In genomic region chr7:27423290-27423689, GRCh38 we compare ENCODE assay signal across 16 cellular contexts.
A peak's percentile ranks its signal among the peaks of the same experiment; 100 is the strongest.
DNase-seq lines count a peak whose midpoint lies in the region; ATAC-seq and TF ChIP-seq lines count a peak whose summit lies in the region.
"Had no signal": no experiment of that assay in that cellular context is flagged by ENCODE, and none has a peak within 500 bp of the region (broad histone marks: within the 10 kb centered on the region; RNA-seq: fewer than 3 reads in every experiment).

No MANE protein-coding gene starts in this region.

- 69 to 78% (median 75%) methylated on average over 8 of the region's 8 CpGs for WGBS in adrenal gland, 4 donors

- H3K4me3 ChIP-seq in adrenal gland (no peak overlapping the region), lower lobe of right lung (no peak overlapping the region)
- H3K4me3 ChIP-seq: GM12878, upper lobe of right lung had no signal

- TF ChIP-seq CTCF in 22Rv1 (IDR thresholded peaks at IDR 0.05): no peak
- no peak for TF ChIP-seq CTCF in adrenal gland (IDR thresholded peaks at IDR 0.05)
- TF ChIP-seq CTCF in lower lobe of right lung (IDR thresholded peaks at IDR 0.05): no peak

- no peaks in the 10 kb centered on the region for H3K27me3 ChIP-seq in adrenal gland
- H3K27me3 ChIP-seq in lower lobe of right lung (ENCODE audit: low read depth): no peaks in the 10 kb centered on the region
- H3K27me3 ChIP-seq: upper lobe of right lung had no signal

- H3K27ac ChIP-seq in 22Rv1 (peak overlapping the region; percentile 14; the same call in 1 of the 2 replicates), adrenal gland (no peak overlapping the region), lower lobe of right lung (no peak overlapping the region)
- H3K27ac ChIP-seq: upper lobe of right lung had no signal

- H3K4me1 ChIP-seq in adrenal gland (replicated peaks in 1 of 2) (peaks cover 0 to 7% of the 10 kb centered on the region in 2 donors), lower lobe of right lung (no peaks in the 10 kb centered on the region)
- H3K4me1 ChIP-seq: upper lobe of right lung had no signal

- ATAC-seq in GM21515 (IDR thresholded peaks at IDR 0.05; ENCODE audit: unreplicated experiment): no peak
- ATAC-seq in lower lobe of right lung: no peak
- no peak for ATAC-seq in HG02623 (IDR thresholded peaks at IDR 0.05; ENCODE audit: unreplicated experiment)
- ATAC-seq: GM12878, upper lobe of right lung had no signal

- H3K9me3 ChIP-seq in adrenal gland (replicated peaks in 1 of 3): no peaks in the 10 kb centered on the region
- H3K9me3 ChIP-seq in lower lobe of right lung: no peaks in the 10 kb centered on the region
- H3K9me3 ChIP-seq: upper lobe of right lung had no signal

- H3K36me3 ChIP-seq in adrenal gland (replicated peaks in 1 of 2) (no peaks in the 10 kb centered on the region), lower lobe of right lung (no peaks in the 10 kb centered on the region)
- H3K36me3 ChIP-seq: upper lobe of right lung had no signal

- intact Hi-C loops in adrenal gland (cut with DNase I): no loop called here
- intact Hi-C loops in lower lobe of right lung (cut with DNase I): no loop called here

- TF ChIP-seq POLR2A in adrenal gland (IDR thresholded peaks at IDR 0.05): no peak

- DNase-seq in HPDE6-E6E7 (ENCODE audit: extremely low spot score) (peak; percentile 68), adrenal gland (peak in 4 of 7 donors; percentile 9 to 55 (median 25)), iris pigment epithelial cell (ENCODE audit: low read depth) (peak; percentile 3), lower lobe of right lung (no peak)
- no peak for DNase-seq in central memory CD4-positive, alpha-beta T cell
- DNase-seq: CD4-positive, alpha-beta memory T cell; NCI-H2029; NCI-H510A treated with DMSO at 0.1 percent for 48 hours; nephron progenitor cell; stimulated activated CD4-positive, alpha-beta T cell treated with anti-CD3 and anti-CD28 coated beads, Interleukin-12 subunit alpha, Interleukin-12 subunit beta, amount 100 ng/mL, for 4 hours; stimulated activated naive CD4-positive, alpha-beta T cell treated with Interleukin-2 at 50 U/mL for 16 hours; upper lobe of right lung had no signal

Comparison
In these comparisons a context has a peak if more than half of its experiments do, and no peak if none do; other contexts are left out.
1. DNase-seq: peak in HPDE6-E6E7 (single experiment), adrenal gland (4 of 7) and iris pigment epithelial cell (single experiment); none in lower lobe of right lung (single experiment) and central memory CD4-positive, alpha-beta T cell (single experiment).